Comparison of ENCODE assay signal across 12 cellular contexts in the genomic region with DNA sequence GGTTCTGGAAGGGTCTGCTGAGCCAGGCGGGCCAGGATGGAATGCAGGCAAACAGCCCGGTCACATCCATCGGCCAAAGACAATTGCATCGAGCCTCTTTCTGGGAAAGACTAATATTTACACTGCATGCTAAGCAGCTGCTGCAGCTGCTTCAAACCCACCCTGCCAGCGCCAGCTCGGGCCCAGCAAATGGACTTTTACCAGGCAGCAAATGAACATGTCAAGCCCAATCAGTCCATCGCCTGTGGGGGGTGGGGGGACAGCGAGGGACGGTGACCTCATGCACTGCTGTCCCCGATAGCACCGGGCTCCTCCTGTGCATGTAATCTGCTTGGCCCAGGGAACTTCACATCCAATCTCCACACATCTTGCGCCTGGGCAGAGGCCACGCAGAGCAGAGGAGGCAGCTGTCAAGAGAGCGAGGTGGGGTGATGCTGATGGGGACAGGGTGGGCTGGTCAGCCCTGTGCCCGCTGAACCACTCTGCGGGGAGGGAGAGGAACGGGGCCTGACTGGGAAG. TPM values are rescaled to one million over a fixed set of nuclear protein-coding genes. Genes with fewer than 3 reads are reported as not detected.
A peak's percentile ranks its signal among the peaks of the same experiment; 100 is the strongest.
DNase-seq lines count a peak whose midpoint lies in the region; ATAC-seq and TF ChIP-seq lines count a peak whose summit lies in the region.
"Had no signal": no experiment of that assay in that cellular context is flagged by ENCODE, and none has a peak within 500 bp of the region (broad histone marks: within the 10 kb centered on the region; RNA-seq: fewer than 3 reads in every experiment).

No MANE protein-coding gene starts in this region.

- peaks cover 65 to 88% of the 10 kb centered on the region in 2 donors for H3K27me3 Mint-ChIP-seq in effector memory CD8-positive, alpha-beta T cell
- peaks cover 10% of the 10 kb centered on the region for H3K27me3 Mint-ChIP-seq in activated T-cell treated with anti-CD3 and anti-CD28 coated beads, Interleukin-2, amount 50 U/mL, for 24 hours

- H3K4me3 Mint-ChIP-seq in effector memory CD8-positive, alpha-beta T cell, result no peak overlapping the region
- H3K4me3 Mint-ChIP-seq in activated T-cell treated with anti-CD3 and anti-CD28 coated beads, Interleukin-2, amount 50 U/mL, for 24 hours, result no peak overlapping the region
- H3K4me3 Mint-ChIP-seq: stimulated activated naive B cell treated with anti-CD40 and anti-IgM and Interleukin-4, amounts not matched to agents 10 μg/mL and 1 μg/mL and 100 μg/mL, for 72 hours had no signal

- DNase-seq in H7, result peak; percentile 34
- DNase-seq in NCI-H510A treated with DMSO at 0.1 percent for 48 hours (lab: John Stamatoyannopoulos, UW), result peak; percentile 74
- DNase-seq in fibroblast of the aortic adventitia (ENCODE audit: low read depth), result peak; percentile 28
- peak; percentile 33 to 90 (median 47) for DNase-seq in posterior cingulate gyrus
- DNase-seq in effector memory CD8-positive, alpha-beta T cell, result no peak
- no peak for DNase-seq in omental fat pad (ENCODE audit: low spot score)
- DNase-seq in NOMO-1 (lab: John Stamatoyannopoulos, UW; ENCODE audit: unreplicated experiment in 2 of 2), result no peak
- DNase-seq in activated T-cell treated with anti-CD3 and anti-CD28 coated beads, Interleukin-2, amount 50 U/mL, for 24 hours, result no peak
- DNase-seq: dermis blood vessel endothelial cell; heart right ventricle; stimulated activated naive B cell treated with anti-CD40 and anti-IgM and Interleukin-4, amounts not matched to agents 10 μg/mL and 1 μg/mL and 100 μg/mL, for 72 hours had no signal

- no peak overlapping the region for H3K27ac Mint-ChIP-seq in effector memory CD8-positive, alpha-beta T cell
- no peak overlapping the region for H3K27ac Mint-ChIP-seq in activated T-cell treated with anti-CD3 and anti-CD28 coated beads, Interleukin-2, amount 50 U/mL, for 24 hours
- H3K27ac Mint-ChIP-seq: stimulated activated naive B cell treated with anti-CD40 and anti-IgM and Interleukin-4, amounts not matched to agents 10 μg/mL and 1 μg/mL and 100 μg/mL, for 72 hours had no signal

- H3K27me3 ChIP-seq in H7 (ENCODE audit: control insufficient read depth, insufficient read depth, low read length), result no peaks in the 10 kb centered on the region
- H3K27me3 ChIP-seq: SJSA1 had no signal

- TF ChIP-seq CTCF in fibroblast of the aortic adventitia (IDR thresholded peaks at IDR 0.05; ENCODE audit: insufficient read depth, low read length) (no peak), omental fat pad (IDR thresholded peaks at IDR 0.05) (no peak)

- H3K4me1 Mint-ChIP-seq in effector memory CD8-positive, alpha-beta T cell (ENCODE audit: low read depth in 2 of 2), result peaks cover 0 to 3% of the 10 kb centered on the region in 2 donors
- no peaks in the 10 kb centered on the region for H3K4me1 Mint-ChIP-seq in activated T-cell treated with anti-CD3 and anti-CD28 coated beads, Interleukin-2, amount 50 U/mL, for 24 hours (ENCODE audit: low read depth)

- H3K4me3 ChIP-seq in H7 (ENCODE audit: insufficient read depth, low read depth, low read length), result no peak overlapping the region
- H3K4me3 ChIP-seq in fibroblast of the aortic adventitia (ENCODE audit: low read depth, low read length), result no peak overlapping the region
- H3K4me3 ChIP-seq: heart right ventricle, SJSA1 had no signal

- no peak for ATAC-seq in effector memory CD8-positive, alpha-beta T cell (replicated peaks)
- no peak for ATAC-seq in omental fat pad (ENCODE audit: low FRiP score)
- ATAC-seq: stimulated activated naive B cell treated with anti-CD40 and anti-IgM and Interleukin-4, amounts not matched to agents 10 μg/mL and 1 μg/mL and 100 μg/mL, for 72 hours had no signal

- intact Hi-C loops in posterior cingulate gyrus (cut with DNase I), result no loop called here

- H3K36me3 Mint-ChIP-seq in effector memory CD8-positive, alpha-beta T cell (ENCODE audit: insufficient read depth), result no peaks in the 10 kb centered on the region
- H3K36me3 Mint-ChIP-seq in activated T-cell treated with anti-CD3 and anti-CD28 coated beads, Interleukin-2, amount 50 U/mL, for 24 hours (ENCODE audit: low read depth), result no peaks in the 10 kb centered on the region
- H3K36me3 Mint-ChIP-seq: stimulated activated naive B cell treated with anti-CD40 and anti-IgM and Interleukin-4, amounts not matched to agents 10 μg/mL and 1 μg/mL and 100 μg/mL, for 72 hours had no signal

- no peaks in the 10 kb centered on the region for H3K36me3 ChIP-seq in H7 (replicated peaks; ENCODE audit: control insufficient read depth, insufficient read depth, low read length)
- H3K36me3 ChIP-seq: heart right ventricle, SJSA1 had no signal

- H3K9me3 Mint-ChIP-seq in effector memory CD8-positive, alpha-beta T cell, result no peaks in the 10 kb centered on the region
- no peaks in the 10 kb centered on the region for H3K9me3 Mint-ChIP-seq in activated T-cell treated with anti-CD3 and anti-CD28 coated beads, Interleukin-2, amount 50 U/mL, for 24 hours

RNA-seq across cellular contexts. Expression of gene CDH5, which starts 39.4 kb away (rescaled TPM):
- not detected in 2 replicates for total RNA-seq in H7 (2014; rRNA removed; shearing (Covaris generic))
- total RNA-seq in fibroblast of the aortic adventitia (ENCODE audit: low replicate concordance), result 2.9 and 7.0 TPM in 2 replicates
- 100 to 1,000 TPM in 1 of 4 donors, 10 to 100 TPM in 3; 31.8 to 237 (median 95.8) TPM for total RNA-seq in omental fat pad
- total RNA-seq: SJSA1 had no signal

Comparison
In these comparisons a context has a peak if more than half of its experiments do, and no peak if none do; other contexts are left out.
1. DNase-seq: peak in H7 (single experiment), NCI-H510A treated with DMSO at 0.1 percent for 48 hours (single experiment), fibroblast of the aortic adventitia (single experiment) and posterior cingulate gyrus (10 of 10); none in effector memory CD8-positive, alpha-beta T cell (0 of 3), omental fat pad (single experiment), NOMO-1 (0 of 2) and activated T-cell treated with anti-CD3 and anti-CD28 coated beads, Interleukin-2, amount 50 U/mL, for 24 hours (single experiment).